ENCODE assay signal across 26 cellular contexts in the genomic region with DNA sequence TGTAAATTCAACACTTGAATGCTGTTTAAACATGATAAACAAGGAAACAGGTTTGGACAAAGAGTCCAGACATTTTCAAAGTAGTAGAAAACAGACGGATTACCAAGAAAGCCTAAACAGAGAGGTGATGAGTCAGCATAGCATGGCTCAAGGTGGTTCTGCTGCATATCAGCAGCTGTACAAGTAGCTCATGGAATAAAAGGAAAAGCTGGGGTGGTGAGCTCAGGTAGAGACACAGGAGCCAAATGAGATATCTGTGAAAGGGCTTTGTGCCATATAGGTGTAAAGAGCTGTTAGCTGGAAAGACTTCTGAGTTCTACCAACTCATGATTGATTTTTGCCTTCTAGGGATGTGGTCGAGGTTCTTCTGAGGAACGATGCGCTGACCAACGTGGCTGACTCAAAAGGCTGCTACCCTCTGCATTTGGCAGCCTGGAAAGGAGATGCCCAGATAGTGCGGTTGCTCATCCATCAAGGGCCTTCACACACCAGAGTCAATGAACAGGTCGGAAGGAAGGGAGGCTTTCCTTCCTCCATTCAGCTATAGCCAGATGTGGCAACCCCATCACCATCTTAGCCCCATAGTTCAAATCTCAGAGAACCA.
DNase-seq lines count a peak whose midpoint lies in the region; ATAC-seq and TF ChIP-seq lines count a peak whose summit lies in the region.
"Had no signal": no experiment of that assay in that cellular context is flagged by ENCODE, and none has a peak within 500 bp of the region (broad histone marks: within the 10 kb centered on the region; RNA-seq: fewer than 3 reads in every experiment).

No MANE protein-coding gene starts in this region.

- WGBS in tibial nerve, 2 donors, result 92 to 95% methylated on average over 7 of the region's 7 CpGs

- CTCF ChIA-PET in activated CD8-positive, alpha-beta memory T cell treated with anti-CD3 and anti-CD28 coated beads, Interleukin-2, amount 10 ng/mL, durations not matched to agents 7 days and 5 days (lab: Charles Lee), result interaction anchor here (1.0 to 2.5 kb wide), 3 partner anchors 17 to 236 kb away, joined by 3 to 15 read pairs (median 3); no protein-coding TSS in a partner anchor

- H3K27ac ChIP-seq in tibial nerve, result no peak overlapping the region
- H3K27ac ChIP-seq: GM23248 had no signal

- H3K27me3 ChIP-seq in tibial nerve, result no peaks in the 10 kb centered on the region
- H3K27me3 ChIP-seq: MG63 had no signal

- DNase-seq in activated CD8-positive, alpha-beta memory T cell treated with anti-CD3 and anti-CD28 coated beads, Interleukin-2, amount 10 ng/mL, durations not matched to agents 7 days and 5 days, result peak; percentile 67
- no peak for DNase-seq in activated CD8-positive, alpha-beta memory T cell treated with anti-CD3 and anti-CD28 coated beads, Interleukin-2, amount 50 U/mL, for 48 hours
- DNase-seq in RPMI7951 (ENCODE audit: low read depth) (peak; percentile 22), NCI-H2081 (lab: John Stamatoyannopoulos, UW) (no peak), NCI-H345 (lab: John Stamatoyannopoulos, UW) (no peak), tibial nerve (ENCODE audit: low spot score in 2 of 2) (no peak)
- DNase-seq in stimulated activated effector memory CD8-positive, alpha-beta T cell treated with anti-CD3 and anti-CD28 coated beads, Interleukin-12 subunit alpha, Interleukin-12 subunit beta, amount 100 ng/mL, for 72 hours (ENCODE audit: low spot score in 2 of 2), result no peak
- DNase-seq: activated CD4-positive, alpha-beta memory T cell treated with anti-CD3 and anti-CD28 coated beads, Interleukin-2, amount 10 ng/mL, durations not matched to agents 7 days and 5 days; activated gamma-delta T cell; activated naive CD8-positive, alpha-beta T cell treated with anti-CD3 and anti-CD28 coated beads, Interleukin-2, amount 10 ng/mL, durations not matched to agents 7 days and 5 days; AML-193; CD4-positive, alpha-beta memory T cell; foreskin melanocyte; mesendoderm; NCI-H2029 treated with DMSO at 0.1 percent for 48 hours; NCI-H446; NCI-H774; RPMI8226; stimulated activated CD4-positive, alpha-beta T cell treated with anti-CD3 and anti-CD28 coated beads, Interleukin-4, amount 100 ng/mL, for 24 hours; T-cell had no signal

- no peaks in the 10 kb centered on the region for H3K27me3 Mint-ChIP-seq in activated CD8-positive, alpha-beta memory T cell treated with anti-CD3 and anti-CD28 coated beads, Interleukin-2, amount 10 ng/mL, durations not matched to agents 7 days and 5 days
- H3K27me3 Mint-ChIP-seq: activated CD4-positive, alpha-beta memory T cell treated with anti-CD3 and anti-CD28 coated beads, Interleukin-2, amount 10 ng/mL, durations not matched to agents 7 days and 5 days; activated naive CD8-positive, alpha-beta T cell treated with anti-CD3 and anti-CD28 coated beads, Interleukin-2, amount 10 ng/mL, durations not matched to agents 7 days and 5 days; CD4-positive, alpha-beta memory T cell; progenitor cell of endocrine pancreas; stimulated activated memory B cell treated with anti-CD40 and anti-IgM and Interleukin-4, amounts not matched to agents 10 μg/mL and 1 μg/mL and 100 μg/mL, for 72 hours; T-cell had no signal

- H3K4me3 Mint-ChIP-seq in activated CD8-positive, alpha-beta memory T cell treated with anti-CD3 and anti-CD28 coated beads, Interleukin-2, amount 10 ng/mL, durations not matched to agents 7 days and 5 days, result no peak overlapping the region
- H3K4me3 Mint-ChIP-seq in stimulated activated effector memory CD8-positive, alpha-beta T cell treated with anti-CD3 and anti-CD28 coated beads, Interleukin-12 subunit alpha, Interleukin-12 subunit beta, amount 100 ng/mL, for 72 hours, result no peak overlapping the region
- H3K4me3 Mint-ChIP-seq: activated CD4-positive, alpha-beta memory T cell treated with anti-CD3 and anti-CD28 coated beads, Interleukin-2, amount 10 ng/mL, durations not matched to agents 7 days and 5 days; activated naive CD8-positive, alpha-beta T cell treated with anti-CD3 and anti-CD28 coated beads, Interleukin-2, amount 10 ng/mL, durations not matched to agents 7 days and 5 days; CD4-positive, alpha-beta memory T cell; stimulated activated memory B cell treated with anti-CD40 and anti-IgM and Interleukin-4, amounts not matched to agents 10 μg/mL and 1 μg/mL and 100 μg/mL, for 72 hours; T-cell had no signal

- no peak for TF ChIP-seq CTCF in tibial nerve (IDR thresholded peaks at IDR 0.05)

- peaks cover 0 to 33% (median 2%) of the 10 kb centered on the region in 3 donors for H3K36me3 ChIP-seq in tibial nerve

- peaks cover 14% of the 10 kb centered on the region for H3K4me1 Mint-ChIP-seq in activated CD8-positive, alpha-beta memory T cell treated with anti-CD3 and anti-CD28 coated beads, Interleukin-2, amount 10 ng/mL, durations not matched to agents 7 days and 5 days
- no peaks in the 10 kb centered on the region for H3K4me1 Mint-ChIP-seq in stimulated activated effector memory CD8-positive, alpha-beta T cell treated with anti-CD3 and anti-CD28 coated beads, Interleukin-12 subunit alpha, Interleukin-12 subunit beta, amount 100 ng/mL, for 72 hours
- H3K4me1 Mint-ChIP-seq: CD4-positive, alpha-beta memory T cell; stimulated activated memory B cell treated with anti-CD40 and anti-IgM and Interleukin-4, amounts not matched to agents 10 μg/mL and 1 μg/mL and 100 μg/mL, for 72 hours had no signal

- H3K4me3 ChIP-seq in tibial nerve, result no peak overlapping the region
- H3K4me3 ChIP-seq: GM23248, MG63 had no signal

- H3K36me3 Mint-ChIP-seq in activated CD8-positive, alpha-beta memory T cell treated with anti-CD3 and anti-CD28 coated beads, Interleukin-2, amount 10 ng/mL, durations not matched to agents 7 days and 5 days, result peaks cover 6% of the 10 kb centered on the region
- H3K36me3 Mint-ChIP-seq in stimulated activated effector memory CD8-positive, alpha-beta T cell treated with anti-CD3 and anti-CD28 coated beads, Interleukin-12 subunit alpha, Interleukin-12 subunit beta, amount 100 ng/mL, for 72 hours, result no peaks in the 10 kb centered on the region

- H3K9me3 ChIP-seq in tibial nerve, result no peaks in the 10 kb centered on the region
- H3K9me3 ChIP-seq: MG63 had no signal

- ATAC-seq in activated CD8-positive, alpha-beta memory T cell treated with anti-CD3 and anti-CD28 coated beads, Interleukin-2, amount 10 ng/mL, durations not matched to agents 7 days and 5 days, result peak; percentile 47
- ATAC-seq in esophagus mucosa, result peak; percentile 95
- ATAC-seq in stimulated activated effector memory CD8-positive, alpha-beta T cell treated with anti-CD3 and anti-CD28 coated beads, Interleukin-12 subunit alpha, Interleukin-12 subunit beta, amount 100 ng/mL, for 72 hours, result peak; percentile 26
- ATAC-seq: sciatic nerve; stimulated activated memory B cell treated with anti-CD40 and anti-IgM and Interleukin-4, amounts not matched to agents 10 μg/mL and 1 μg/mL and 100 μg/mL, for 72 hours; T-cell had no signal

- peaks cover 0 to 4% (median 1%) of the 10 kb centered on the region in 4 donors for H3K4me1 ChIP-seq in tibial nerve

- no peaks in the 10 kb centered on the region for H3K9me3 Mint-ChIP-seq in activated CD8-positive, alpha-beta memory T cell treated with anti-CD3 and anti-CD28 coated beads, Interleukin-2, amount 10 ng/mL, durations not matched to agents 7 days and 5 days (ENCODE audit: low read depth)
- H3K9me3 Mint-ChIP-seq in stimulated activated effector memory CD8-positive, alpha-beta T cell treated with anti-CD3 and anti-CD28 coated beads, Interleukin-12 subunit alpha, Interleukin-12 subunit beta, amount 100 ng/mL, for 72 hours, result no peaks in the 10 kb centered on the region
- H3K9me3 Mint-ChIP-seq: activated CD4-positive, alpha-beta memory T cell treated with anti-CD3 and anti-CD28 coated beads, Interleukin-2, amount 10 ng/mL, durations not matched to agents 7 days and 5 days; activated naive CD8-positive, alpha-beta T cell treated with anti-CD3 and anti-CD28 coated beads, Interleukin-2, amount 10 ng/mL, durations not matched to agents 7 days and 5 days; CD4-positive, alpha-beta memory T cell; stimulated activated memory B cell treated with anti-CD40 and anti-IgM and Interleukin-4, amounts not matched to agents 10 μg/mL and 1 μg/mL and 100 μg/mL, for 72 hours; T-cell had no signal

- H3K27ac Mint-ChIP-seq in activated CD8-positive, alpha-beta memory T cell treated with anti-CD3 and anti-CD28 coated beads, Interleukin-2, amount 10 ng/mL, durations not matched to agents 7 days and 5 days, result no peak overlapping the region
- H3K27ac Mint-ChIP-seq in stimulated activated effector memory CD8-positive, alpha-beta T cell treated with anti-CD3 and anti-CD28 coated beads, Interleukin-12 subunit alpha, Interleukin-12 subunit beta, amount 100 ng/mL, for 72 hours, result no peak overlapping the region
- H3K27ac Mint-ChIP-seq: activated CD4-positive, alpha-beta memory T cell treated with anti-CD3 and anti-CD28 coated beads, Interleukin-2, amount 10 ng/mL, durations not matched to agents 7 days and 5 days; activated naive CD8-positive, alpha-beta T cell treated with anti-CD3 and anti-CD28 coated beads, Interleukin-2, amount 10 ng/mL, durations not matched to agents 7 days and 5 days; progenitor cell of endocrine pancreas; stimulated activated memory B cell treated with anti-CD40 and anti-IgM and Interleukin-4, amounts not matched to agents 10 μg/mL and 1 μg/mL and 100 μg/mL, for 72 hours; T-cell had no signal

- TF ChIP-seq EP300 in tibial nerve (IDR thresholded peaks at IDR 0.05), result no peak

- TF ChIP-seq POLR2A in tibial nerve (IDR thresholded peaks at IDR 0.05), result no peak

Comparison
In these comparisons a context has a peak if more than half of its experiments do, and no peak if none do; other contexts are left out.
1. DNase-seq: peak in activated CD8-positive, alpha-beta memory T cell treated with anti-CD3 and anti-CD28 coated beads, Interleukin-2, amount 10 ng/mL, durations not matched to agents 7 days and 5 days (single experiment) and RPMI7951 (single experiment); none in activated CD8-positive, alpha-beta memory T cell treated with anti-CD3 and anti-CD28 coated beads, Interleukin-2, amount 50 U/mL, for 48 hours (single experiment), stimulated activated effector memory CD8-positive, alpha-beta T cell treated with anti-CD3 and anti-CD28 coated beads, Interleukin-12 subunit alpha, Interleukin-12 subunit beta, amount 100 ng/mL, for 72 hours (0 of 2), NCI-H2081 (0 of 2), NCI-H345 (single experiment) and tibial nerve (0 of 2).
2. ATAC-seq: peak in every context shown above with its lines; median percentile 95 in esophagus mucosa; 47 in activated CD8-positive, alpha-beta memory T cell treated with anti-CD3 and anti-CD28 coated beads, Interleukin-2, amount 10 ng/mL, durations not matched to agents 7 days and 5 days; 26 in stimulated activated effector memory CD8-positive, alpha-beta T cell treated with anti-CD3 and anti-CD28 coated beads, Interleukin-12 subunit alpha, Interleukin-12 subunit beta, amount 100 ng/mL, for 72 hours.